8 cellular contexts compared by ENCODE assay signal in genomic region chr3:107235923-107236315, GRCh38.
A peak's percentile ranks its signal among the peaks of the same experiment; 100 is the strongest.
DNase-seq lines count a peak whose midpoint lies in the region; ATAC-seq and TF ChIP-seq lines count a peak whose summit lies in the region.

No MANE protein-coding gene starts in this region.

- DNase-seq in AG08395 (ENCODE audit: low spot score) (peak; percentile 81), GM13977 (ENCODE audit: low spot score) (peak; percentile 80), NCI-H1930 (lab: John Stamatoyannopoulos, UW) (peak; percentile 10 to 47), chondrocyte (ENCODE audit: low spot score) (no peak), kidney glomerular epithelial cell (lab: John Stamatoyannopoulos, UW) (peak; percentile 79)
- DNase-seq in T-helper 2 cell treated with Interferon-gamma antibody and Interleukin-4, amounts not matched to agents 5 μg/mL and 100 μg/mL, for 36 hours (ENCODE audit: low spot score): peak; percentile 52
- DNase-seq in stimulated activated CD4-positive, alpha-beta T cell treated with anti-CD3 and anti-CD28 coated beads, Interleukin-2, amount 100 ng/mL, for 4 hours (ENCODE audit: low read depth): peak; percentile 26

- peak; percentile 80 for ATAC-seq in HG02938 (IDR thresholded peaks at IDR 0.05; ENCODE audit: unreplicated experiment)

- H3K27ac Mint-ChIP-seq in T-helper 2 cell treated with Interferon-gamma antibody and Interleukin-4, amounts not matched to agents 5 μg/mL and 100 μg/mL, for 36 hours: no peak overlapping the region
- H3K27ac Mint-ChIP-seq in chondrocyte (ENCODE audit: unreplicated experiment): peak overlapping the region; percentile 90

- no peaks in the 10 kb centered on the region for H3K9me3 Mint-ChIP-seq in T-helper 2 cell treated with Interferon-gamma antibody and Interleukin-4, amounts not matched to agents 5 μg/mL and 100 μg/mL, for 36 hours
- H3K9me3 Mint-ChIP-seq in chondrocyte (ENCODE audit: low read depth): no peaks in the 10 kb centered on the region

- H3K4me1 Mint-ChIP-seq in T-helper 2 cell treated with Interferon-gamma antibody and Interleukin-4, amounts not matched to agents 5 μg/mL and 100 μg/mL, for 36 hours (ENCODE audit: low read depth): peaks cover 13% of the 10 kb centered on the region
- peaks cover 19% of the 10 kb centered on the region for H3K4me1 Mint-ChIP-seq in chondrocyte (ENCODE audit: low read depth)

- no peaks in the 10 kb centered on the region for H3K36me3 Mint-ChIP-seq in T-helper 2 cell treated with Interferon-gamma antibody and Interleukin-4, amounts not matched to agents 5 μg/mL and 100 μg/mL, for 36 hours (ENCODE audit: low read depth)
- H3K36me3 Mint-ChIP-seq in chondrocyte (ENCODE audit: low read depth): no peaks in the 10 kb centered on the region

- TF ChIP-seq CTCF in GM13977 (IDR thresholded peaks at IDR 0.05; ENCODE audit: extremely low read depth, insufficient read depth, missing control alignments): peak; percentile 89
- TF ChIP-seq CTCF in chondrocyte (IDR thresholded peaks at IDR 0.05): peak; percentile 98

- in situ Hi-C loops in GM13977 (cut with MboI; ENCODE audit: low pct_unique_long_range_greater_than_20kb, low sequenced_read_pairs, unreplicated experiment): no loop called here

- peak overlapping the region; percentile 68 for H3K4me3 Mint-ChIP-seq in T-helper 2 cell treated with Interferon-gamma antibody and Interleukin-4, amounts not matched to agents 5 μg/mL and 100 μg/mL, for 36 hours
- peak overlapping the region; percentile 62 for H3K4me3 Mint-ChIP-seq in chondrocyte (ENCODE audit: unreplicated experiment)

- H3K27me3 Mint-ChIP-seq in T-helper 2 cell treated with Interferon-gamma antibody and Interleukin-4, amounts not matched to agents 5 μg/mL and 100 μg/mL, for 36 hours (ENCODE audit: low read depth): peaks cover 21% of the 10 kb centered on the region
- no peaks in the 10 kb centered on the region for H3K27me3 Mint-ChIP-seq in chondrocyte (ENCODE audit: low read depth)
